Comparison of ENCODE assay signal across 27 cellular contexts in genomic region chr4:129481107-129481506, GRCh38.
"Had no signal": no experiment of that assay in that cellular context is flagged by ENCODE, and none has a peak within 500 bp of the region (broad histone marks: within the 10 kb centered on the region; RNA-seq: fewer than 3 reads in every experiment).

No MANE protein-coding gene starts in this region.

- DNase-seq: stimulated activated CD4-positive, alpha-beta T cell treated with anti-CD3 and anti-CD28 coated beads, Interleukin-2, amount 100 ng/mL, for 48 hours; stimulated activated CD4-positive, alpha-beta T cell treated with anti-CD3 and anti-CD28 coated beads, Interleukin-4, amount 100 ng/mL, for 1 hour; stimulated activated CD4-positive, alpha-beta T cell treated with anti-CD3 and anti-CD28 coated beads, Interleukin-4, amount 100 ng/mL, for 24 hours; stimulated activated CD4-positive, alpha-beta T cell treated with anti-CD3 and anti-CD28 coated beads, Interleukin-4, amount 100 ng/mL, for 4 hours; stimulated activated CD8-positive, alpha-beta memory T cell treated with anti-CD3 and anti-CD28 coated beads, Interleukin-4, amount 100 ng/mL, for 48 hours; stimulated activated naive B cell treated with anti-CD40 and anti-IgM and Interleukin-4, amounts not matched to agents 10 μg/mL and 1 μg/mL and 100 μg/mL, for 72 hours; stimulated activated naive CD4-positive, alpha-beta T cell; stimulated activated naive CD4-positive, alpha-beta T cell treated with Interleukin-2 at 50 U/mL for 16 hours; stimulated activated naive CD8-positive, alpha-beta T cell treated with anti-CD3 and anti-CD28 coated beads, Interleukin-15, amount 100 ng/mL, for 72 hours; stimulated activated naive CD8-positive, alpha-beta T cell treated with anti-CD3 and anti-CD28 coated beads, Interleukin-15, Interleukin-2, amounts not matched to agents 100 U/mL and 50 U/mL, for 24 hours; stomach; substantia nigra; testis; thyroid gland; tibial artery; transverse colon; trophoblast cell; upper lobe of left lung; upper lobe of right lung; uterus had no signal

- H3K4me1 ChIP-seq: stomach, suprapubic skin, testis, thyroid gland, tibial artery, tibial nerve, transverse colon, upper lobe of left lung, upper lobe of right lung, uterus, vagina had no signal

- H3K36me3 ChIP-seq: stomach, suprapubic skin, thoracic aorta, thyroid gland, tibial artery, tibial nerve, transverse colon, upper lobe of left lung, upper lobe of right lung, uterus, vagina had no signal

- H3K4me3 ChIP-seq: stomach, suprapubic skin, testis, thoracic aorta, thyroid gland, tibial artery, tibial nerve, transverse colon, upper lobe of left lung, upper lobe of right lung, uterus, vagina had no signal

- ATAC-seq: stimulated activated effector memory CD8-positive, alpha-beta T cell treated with anti-CD3 and anti-CD28 coated beads, Interleukin-12 subunit alpha, Interleukin-12 subunit beta, amount 100 ng/mL, for 72 hours; stimulated activated memory B cell treated with anti-CD40 and anti-IgM and Interleukin-4, amounts not matched to agents 10 μg/mL and 1 μg/mL and 100 μg/mL, for 72 hours; stimulated activated naive B cell treated with anti-CD40 and anti-IgM and Interleukin-4, amounts not matched to agents 10 μg/mL and 1 μg/mL and 100 μg/mL, for 72 hours; stimulated activated naive CD8-positive, alpha-beta T cell treated with anti-CD3 and anti-CD28 coated beads, Interleukin-15, amount 100 ng/mL, for 72 hours; stimulated activated naive CD8-positive, alpha-beta T cell treated with anti-CD3 and anti-CD28 coated beads, Interleukin-15, Interleukin-2, amounts not matched to agents 100 U/mL and 50 U/mL, for 24 hours; upper lobe of right lung had no signal

- H3K27ac ChIP-seq: stomach, suprapubic skin, testis, thoracic aorta, thyroid gland, tibial artery, tibial nerve, transverse colon, upper lobe of left lung, upper lobe of right lung, uterus, vagina had no signal

- FAIRE-seq: urothelium cell line had no signal

- H3K9me3 ChIP-seq: suprapubic skin, testis, thoracic aorta, thyroid gland, tibial artery, tibial nerve, transverse colon, upper lobe of left lung, upper lobe of right lung, uterus, vagina had no signal

- H3K27me3 ChIP-seq: stomach, suprapubic skin, testis, thyroid gland, tibial artery, tibial nerve, transverse colon, upper lobe of left lung, upper lobe of right lung, uterus, vagina had no signal
